ENCODE assay signal across 22 cellular contexts in genomic region chr18:54807303-54807702, GRCh38. TPM values are rescaled to one million over a fixed set of nuclear protein-coding genes. Genes with fewer than 3 reads are reported as not detected.
"Had no signal": no experiment of that assay in that cellular context is flagged by ENCODE, and none has a peak within 500 bp of the region (broad histone marks: within the 10 kb centered on the region; RNA-seq: fewer than 3 reads in every experiment).

No MANE protein-coding gene starts in this region.

- FAIRE-seq: astrocyte, TTC549 had no signal

- H3K27ac ChIP-seq: adrenal gland, cardiac muscle cell, SJCRH30, SK-N-MC had no signal

- DNase-seq: activated CD4-positive, alpha-beta T cell treated with anti-CD3 and anti-CD28 coated beads, Interleukin-2, amount 10 ng/mL, durations not matched to agents 24 days and 14 days; activated CD4-positive, alpha-beta T cell treated with anti-CD3 and anti-CD28 coated beads, Interleukin-2, amount 50 U/mL, for 4 hours; activated CD8-positive, alpha-beta T cell treated with anti-CD3 and anti-CD28 coated beads for 36 hours; activated gamma-delta T cell; activated naive CD4-positive, alpha-beta T cell treated with Interleukin-2 at 50 U/mL for 16 hours; activated T-cell treated with anti-CD3 and anti-CD28 coated beads, Interleukin-2, amount 50 U/mL, for 1 hour; adrenal gland; MM.1S; NCI-H1092; NCI-H1436 treated with DMSO at 0.1 percent for 48 hours; NCI-H1694 treated with DMSO at 0.1 percent for 48 hours; NCI-H2029; NCI-H345; NCI-H524 treated with DMSO at 0.1 percent for 48 hours; SHP77; SJCRH30 had no signal

- H3K36me3 ChIP-seq: adrenal gland, cardiac muscle cell, SJCRH30 had no signal

- H3K4me1 ChIP-seq: SJCRH30 had no signal

- H3K9me3 ChIP-seq: adrenal gland, SJCRH30 had no signal

- H3K4me3 ChIP-seq: adrenal gland, cardiac muscle cell, SJCRH30, SK-N-MC had no signal

- ATAC-seq: activated CD8-positive, alpha-beta T cell treated with anti-CD3 and anti-CD28 coated beads for 36 hours; activated naive CD4-positive, alpha-beta T cell treated with anti-CD3 and anti-CD28 coated beads, Interleukin-2, amount 50 U/mL, for 72 hours; Panc1 had no signal

- H3K27me3 ChIP-seq: cardiac muscle cell, SJCRH30 had no signal

RNA-seq across cellular contexts. Expression of gene RAB27B, which starts 21.0 kb away (rescaled TPM):
- total RNA-seq: activated CD8-positive, alpha-beta T cell treated with anti-CD3 and anti-CD28 coated beads for 36 hours; SJCRH30 had no signal
